In the genomic region with DNA sequence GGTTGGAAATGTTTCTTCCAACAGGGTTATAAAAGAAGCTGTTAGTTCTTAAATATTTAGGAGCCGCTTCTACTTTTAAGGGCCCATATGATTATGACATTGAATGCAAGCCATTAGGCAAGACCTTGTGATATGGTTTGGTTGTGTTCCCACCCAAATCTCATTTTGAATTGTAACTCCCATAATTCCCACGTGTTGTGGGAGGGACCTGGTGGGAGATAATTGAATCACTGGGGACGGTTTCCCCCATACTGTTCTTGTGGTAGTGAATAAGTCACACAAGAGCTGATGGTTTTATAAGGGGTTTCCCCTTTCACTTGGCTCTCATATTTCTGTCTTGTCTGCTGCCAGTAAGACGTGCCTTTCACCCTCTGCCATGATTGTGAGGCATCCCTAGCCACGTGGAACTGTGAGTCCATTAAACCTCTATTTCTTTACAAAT, we compare ENCODE assay signal across 10 cellular contexts. TPM values are rescaled to one million over a fixed set of nuclear protein-coding genes. Genes with fewer than 3 reads are reported as not detected.
DNase-seq lines count a peak whose midpoint lies in the region; ATAC-seq, FAIRE-seq and TF ChIP-seq lines count a peak whose summit lies in the region.
"Not testable (repeated sequence)": the region's sequence is repeated elsewhere in the genome, so short reads cannot be mapped to it uniquely, and the experiment has no call there.
"Had no signal": no experiment of that assay in that cellular context is flagged by ENCODE, and none has a peak within 500 bp of the region (broad histone marks: within the 10 kb centered on the region; RNA-seq: fewer than 3 reads in every experiment).

No MANE protein-coding gene starts in this region.

- H3K4me3 ChIP-seq in OCI-LY3 (ENCODE audit: low read length) (peak overlapping the region; percentile 48), neural cell (ENCODE audit: low read length) (peak overlapping the region; percentile 15)
- H3K4me3 ChIP-seq in astrocyte (ENCODE audit: insufficient read depth, low read depth, low read length); fibroblast of mammary gland (ENCODE audit: control insufficient read depth, low read depth, low read length): not testable (repeated sequence)

- POLR2A ChIA-PET in activated CD8-positive, alpha-beta T cell treated with anti-CD3 and anti-CD28 coated beads for 36 hours (lab: Charles Lee), result not testable (repeated sequence)

- TF ChIP-seq EP300 in neural cell (conservative IDR thresholded peaks at IDR 0.05; ENCODE audit: poor library complexity, severe bottlenecking), result not testable (repeated sequence)

- not testable (repeated sequence) for H3F3A ChIP-seq in neural cell (ENCODE audit: insufficient read depth, low read length, poor library complexity, severe bottlenecking)

- intact Hi-C loops in activated CD8-positive, alpha-beta T cell treated with anti-CD3 and anti-CD28 coated beads for 36 hours (cut with micrococcal nuclease), result not testable (repeated sequence)

- H3K4me3 Mint-ChIP-seq in activated CD8-positive, alpha-beta T cell treated with anti-CD3 and anti-CD28 coated beads for 36 hours, result peak overlapping the region; percentile 38
- not testable (repeated sequence) for H3K4me3 Mint-ChIP-seq in astrocyte (ENCODE audit: unreplicated experiment)

- CTCF ChIA-PET in activated CD8-positive, alpha-beta T cell treated with anti-CD3 and anti-CD28 coated beads for 36 hours (lab: Charles Lee), result interaction anchor here (0.9 kb wide), 1 partner anchor 14 kb away, joined by 3 read pairs; no protein-coding TSS in a partner anchor

- not testable (repeated sequence) for TF ChIP-seq RAD21 in neural cell (conservative IDR thresholded peaks at IDR 0.05)

- not testable (repeated sequence) for TF ChIP-seq CTCF in OCI-LY3 (IDR thresholded peaks at IDR 0.05; ENCODE audit: low read depth, low read length); activated CD8-positive, alpha-beta T cell treated with anti-CD3 and anti-CD28 coated beads for 36 hours (IDR thresholded peaks at IDR 0.05); astrocyte (IDR thresholded peaks at IDR 0.05; ENCODE audit: insufficient read depth, low read depth, low read length); fibroblast of mammary gland (conservative IDR thresholded peaks at IDR 0.05; ENCODE audit: control insufficient read depth, insufficient read depth, low read depth, low read length); neural cell (IDR thresholded peaks at IDR 0.05; ENCODE audit: poor library complexity, severe bottlenecking)

- H3K27me3 ChIP-seq in OCI-LY3 (ENCODE audit: low read depth, low read length); astrocyte (ENCODE audit: insufficient read depth, low read length); neural cell (ENCODE audit: insufficient read depth, low read depth, low read length): not testable (repeated sequence)

- peaks cover 40% of the 10 kb centered on the region for H3K4me1 ChIP-seq in OCI-LY3 (ENCODE audit: low read length)
- peaks cover 20% of the 10 kb centered on the region for H3K4me1 ChIP-seq in astrocyte (ENCODE audit: insufficient read depth, low read length)

- FAIRE-seq in astrocyte (lab: Jason Lieb, UNC), result not testable (repeated sequence)

- peak overlapping the region; percentile 71 for H3K27ac ChIP-seq in OCI-LY3 (ENCODE audit: low read length)
- H3K27ac ChIP-seq in astrocyte (ENCODE audit: low read depth, low read length); neural cell (ENCODE audit: low read length): not testable (repeated sequence)

- peaks cover 38% of the 10 kb centered on the region for H3K4me1 Mint-ChIP-seq in activated CD8-positive, alpha-beta T cell treated with anti-CD3 and anti-CD28 coated beads for 36 hours (ENCODE audit: low read depth)
- H3K4me1 Mint-ChIP-seq in astrocyte (ENCODE audit: low read depth, unreplicated experiment), result peaks cover 36% of the 10 kb centered on the region

- DNase-seq in activated CD8-positive, alpha-beta T cell treated with anti-CD3 and anti-CD28 coated beads for 36 hours, result peak; percentile 62
- DNase-seq in astrocyte (ENCODE audit: low read depth) (peak; percentile 36), fibroblast of mammary gland (ENCODE audit: low read depth) (peak; percentile 69)
- DNase-seq in stimulated activated CD8-positive, alpha-beta memory T cell treated with anti-CD3 and anti-CD28 coated beads, Interleukin-12 subunit alpha, Interleukin-12 subunit beta, amount 100 ng/mL, for 24 hours (ENCODE audit: extremely low read depth), result peak; percentile 17

- peaks cover 21% of the 10 kb centered on the region for H3K36me3 ChIP-seq in OCI-LY3 (replicated peaks; ENCODE audit: low read depth, low read length)
- H3K36me3 ChIP-seq in astrocyte (ENCODE audit: insufficient read depth, low read length), result peaks cover 22% of the 10 kb centered on the region
- not testable (repeated sequence) for H3K36me3 ChIP-seq in neural cell (ENCODE audit: insufficient read depth, low read length)

- H4K20me1 ChIP-seq in OCI-LY3 (ENCODE audit: insufficient read depth, low read length); neural cell (ENCODE audit: insufficient read depth): not testable (repeated sequence)
- H4K20me1 ChIP-seq in astrocyte (ENCODE audit: insufficient read depth, low read length), result peaks cover 63% of the 10 kb centered on the region

- H3K4me2 ChIP-seq in OCI-LY3 (ENCODE audit: low read length) (peak overlapping the region; percentile 74), astrocyte (ENCODE audit: low read length) (peak overlapping the region; percentile 92)
- not testable (repeated sequence) for H3K4me2 ChIP-seq in neural cell (ENCODE audit: low read length)

- H3K27ac Mint-ChIP-seq in activated CD8-positive, alpha-beta T cell treated with anti-CD3 and anti-CD28 coated beads for 36 hours, result peak overlapping the region; percentile 70
- H3K27ac Mint-ChIP-seq in astrocyte (ENCODE audit: unreplicated experiment), result peak overlapping the region; percentile 79

- H3K27me3 Mint-ChIP-seq in activated CD8-positive, alpha-beta T cell treated with anti-CD3 and anti-CD28 coated beads for 36 hours; astrocyte (ENCODE audit: low read depth, unreplicated experiment): not testable (repeated sequence)

- peaks cover 12% of the 10 kb centered on the region for H3K36me3 Mint-ChIP-seq in activated CD8-positive, alpha-beta T cell treated with anti-CD3 and anti-CD28 coated beads for 36 hours (ENCODE audit: low read depth)
- H3K36me3 Mint-ChIP-seq in astrocyte (ENCODE audit: low read depth, unreplicated experiment), result peaks cover 18% of the 10 kb centered on the region

- not testable (repeated sequence) for H2AFZ ChIP-seq in OCI-LY3 (ENCODE audit: low read depth, low read length); astrocyte (ENCODE audit: low read depth, low read length); neural cell (ENCODE audit: low read depth, low read length)

- H3K79me2 ChIP-seq in OCI-LY3 (ENCODE audit: low read length) (peaks cover 72% of the 10 kb centered on the region), astrocyte (ENCODE audit: insufficient read depth, low read length) (peaks cover 91% of the 10 kb centered on the region), neural cell (replicated peaks; ENCODE audit: insufficient read depth, low read length) (peaks cover 35% of the 10 kb centered on the region)

- H3K9me3 ChIP-seq in OCI-LY3 (ENCODE audit: insufficient read depth, low read length); astrocyte (ENCODE audit: insufficient read depth, low read depth, low read length); neural cell (ENCODE audit: low read length): not testable (repeated sequence)

- peak overlapping the region; percentile 30; the same call in 1 of the 2 replicates for H3K9ac ChIP-seq in OCI-LY3 (ENCODE audit: low read length)
- not testable (repeated sequence) for H3K9ac ChIP-seq in astrocyte (ENCODE audit: low read length); neural cell (ENCODE audit: low read length)

- not testable (repeated sequence) for H3K9me2 ChIP-seq in neural cell (ENCODE audit: insufficient read depth, low read length)

- not testable (repeated sequence) for H3K9me3 Mint-ChIP-seq in activated CD8-positive, alpha-beta T cell treated with anti-CD3 and anti-CD28 coated beads for 36 hours; astrocyte (ENCODE audit: unreplicated experiment)

- ATAC-seq in GM18868 (IDR thresholded peaks at IDR 0.05; ENCODE audit: unreplicated experiment), result peak; percentile 25
- peak; percentile 64 for ATAC-seq in activated CD8-positive, alpha-beta T cell treated with anti-CD3 and anti-CD28 coated beads for 36 hours

RNA-seq across cellular contexts. Expression of a gene that starts 4.5 kb away (rescaled TPM):
- total RNA-seq in activated CD8-positive, alpha-beta T cell treated with anti-CD3 and anti-CD28 coated beads for 36 hours, result 10 to 100 TPM; 36.0 to 36.1 TPM
- total RNA-seq in astrocyte, result 587 and 662 TPM in 2 replicates
- polyA plus RNA-seq in neural cell, result 248 and 253 TPM in 2 replicates
- polyA minus RNA-seq in neural cell, result 95.0 and 134 TPM in 2 replicates

RNA-seq across cellular contexts. Expression of a gene that starts 31.1 kb away (rescaled TPM):
- not detected for total RNA-seq in activated CD8-positive, alpha-beta T cell treated with anti-CD3 and anti-CD28 coated beads for 36 hours
- total RNA-seq in astrocyte, result not detected in 2 replicates
- polyA plus RNA-seq in neural cell, result not detected in 2 replicates
- polyA minus RNA-seq in neural cell, result not detected in 2 replicates
- total RNA-seq: activated CD4-positive, alpha-beta memory T cell treated with anti-CD3 and anti-CD28 coated beads, Interleukin-2, amount 10 ng/mL, durations not matched to agents 7 days and 5 days; fibroblast of villous mesenchyme had no signal
- polyA plus RNA-seq: naive thymus-derived CD8-positive, alpha-beta T cell had no signal

RNA-seq across cellular contexts. Expression of a gene that starts 42.6 kb away (rescaled TPM):
- total RNA-seq in activated CD8-positive, alpha-beta T cell treated with anti-CD3 and anti-CD28 coated beads for 36 hours, result 10 to 100 TPM in 1 of 2 experiments, 1 to 10 TPM in 1; 9.0 to 11.5 TPM
- total RNA-seq in astrocyte, result 23.5 and 25.2 TPM in 2 replicates
- 112 and 115 TPM in 2 replicates for polyA plus RNA-seq in neural cell
- 101 and 123 TPM in 2 replicates for polyA minus RNA-seq in neural cell

Comparison
In these comparisons a context has a peak if more than half of its experiments do, and no peak if none do; other contexts are left out.
1. DNase-seq: peak in every context shown above with its lines; median percentile 69 in fibroblast of mammary gland; 62 in activated CD8-positive, alpha-beta T cell treated with anti-CD3 and anti-CD28 coated beads for 36 hours; 36 in astrocyte; 17 in stimulated activated CD8-positive, alpha-beta memory T cell treated with anti-CD3 and anti-CD28 coated beads, Interleukin-12 subunit alpha, Interleukin-12 subunit beta, amount 100 ng/mL, for 24 hours.
2. RNA of a gene that starts 4.5 kb away (total RNA-seq): 587 to 662 TPM in astrocyte; 36.0 to 36.1 TPM in activated CD8-positive, alpha-beta T cell treated with anti-CD3 and anti-CD28 coated beads for 36 hours; every median in the first group is over 10 times any median in the second.